In genomic region chr9:34987160-34988040, GRCh38 we compare ENCODE assay signal across 10 cellular contexts. TPM values are rescaled to one million over a fixed set of nuclear protein-coding genes. Genes with fewer than 3 reads are reported as not detected.
DNase-seq lines count a peak whose midpoint lies in the region; ATAC-seq, FAIRE-seq and TF ChIP-seq lines count a peak whose summit lies in the region.
"Had no signal": no experiment of that assay in that cellular context is flagged by ENCODE, and none has a peak within 500 bp of the region (broad histone marks: within the 10 kb centered on the region; RNA-seq: fewer than 3 reads in every experiment).

No MANE protein-coding gene starts in this region.

- peak; percentile 56 for DNase-seq in activated CD4-positive, alpha-beta T cell treated with anti-CD3 and anti-CD28 coated beads for 36 hours
- no peak for DNase-seq in activated CD4-positive, alpha-beta T cell treated with anti-CD3 and anti-CD28 coated beads, Interleukin-2, amount 50 U/mL, for 4 hours
- DNase-seq in NCI-H1417 (lab: John Stamatoyannopoulos, UW) (peak; percentile 70 to 86 (median 73)), cerebellar cortex (ENCODE audit: low spot score) (peak; percentile 3), GM19239 (ENCODE audit: insufficient read length, low spot score) (no peak), transverse colon (no peak)
- DNase-seq: cortex of kidney had no signal

- no peak for ATAC-seq in activated CD4-positive, alpha-beta T cell treated with anti-CD3 and anti-CD28 coated beads for 36 hours
- no peak for ATAC-seq in GM19455 (IDR thresholded peaks at IDR 0.05; ENCODE audit: unreplicated experiment)

- H3K4me1 ChIP-seq in neutrophil (ENCODE audit: control insufficient read depth in 1 of 2, insufficient read depth in 1 of 2, low read depth in 1 of 2, low read length in 1 of 2) (peaks cover 70 to 78% of the 10 kb centered on the region in 2 experiments), transverse colon (peaks cover 11 to 37% (median 23%) of the 10 kb centered on the region in 4 donors)

- H3K4me3 Mint-ChIP-seq in activated CD4-positive, alpha-beta T cell treated with anti-CD3 and anti-CD28 coated beads for 36 hours, result no peak overlapping the region

- no peaks in the 10 kb centered on the region for H3K9me3 Mint-ChIP-seq in activated CD4-positive, alpha-beta T cell treated with anti-CD3 and anti-CD28 coated beads for 36 hours (ENCODE audit: low read depth)

- intact Hi-C loops in activated CD4-positive, alpha-beta T cell treated with anti-CD3 and anti-CD28 coated beads for 36 hours (cut with DNase I, micrococcal nuclease), result loop anchor here in 1 of 2 experiments (2.0 to 5.0 kb wide), 6 partner anchors 285 to 1170 kb away; partner anchors contain the start of genes CCDC107, GALT, KIF24 and NUDT2
- intact Hi-C loops in transverse colon (cut with DNase I; ENCODE audit: low total_unique reads), result loop anchor here (10.0 kb wide), 1 partner anchor 83 kb away; no protein-coding TSS in a partner anchor

- H3K36me3 ChIP-seq in neutrophil (no peaks in the 10 kb centered on the region), transverse colon (no peaks in the 10 kb centered on the region)

- H3K27ac ChIP-seq in neutrophil, result peak overlapping the region; percentile 55
- H3K27ac ChIP-seq in transverse colon, result no peak overlapping the region

- POLR2A ChIA-PET in activated CD4-positive, alpha-beta T cell treated with anti-CD3 and anti-CD28 coated beads for 36 hours (lab: Charles Lee), result no interaction called here

- H3K27ac Mint-ChIP-seq in activated CD4-positive, alpha-beta T cell treated with anti-CD3 and anti-CD28 coated beads for 36 hours, result peak overlapping the region; percentile 59

- H3K9me3 ChIP-seq in neutrophil (no peaks in the 10 kb centered on the region), transverse colon (no peaks in the 10 kb centered on the region)

- peaks cover 84% of the 10 kb centered on the region for H3K4me1 Mint-ChIP-seq in activated CD4-positive, alpha-beta T cell treated with anti-CD3 and anti-CD28 coated beads for 36 hours

- no peak for FAIRE-seq in GM19239 (lab: Jason Lieb, UNC)

- TF ChIP-seq CTCF in neutrophil (IDR thresholded peaks at IDR 0.05) (no peak), transverse colon (IDR thresholded peaks at IDR 0.05) (no peak)

- CTCF ChIA-PET in activated CD4-positive, alpha-beta T cell treated with anti-CD3 and anti-CD28 coated beads for 36 hours (lab: Charles Lee), result interaction anchor here (0.6 to 2.3 kb wide), 5 partner anchors 10 to 904 kb away, joined by 3 to 5 read pairs (median 3); no protein-coding TSS in a partner anchor

- peaks cover 5% of the 10 kb centered on the region for H3K36me3 Mint-ChIP-seq in activated CD4-positive, alpha-beta T cell treated with anti-CD3 and anti-CD28 coated beads for 36 hours (ENCODE audit: low read depth)

- TF ChIP-seq POLR2A in transverse colon (IDR thresholded peaks at IDR 0.05), result no peak

- H3K27me3 ChIP-seq in neutrophil (peaks cover 53% of the 10 kb centered on the region), transverse colon (no peaks in the 10 kb centered on the region)

- H3K27me3 Mint-ChIP-seq in activated CD4-positive, alpha-beta T cell treated with anti-CD3 and anti-CD28 coated beads for 36 hours, result no peaks in the 10 kb centered on the region

- H3K4me3 ChIP-seq in neutrophil (ENCODE audit: low read depth in 1 of 2, low read length in 1 of 2), result no peak overlapping the region
- no peak overlapping the region for H3K4me3 ChIP-seq in transverse colon

- in situ Hi-C loops in transverse colon (cut with MboI; ENCODE audit: low pct_ligation_motif_present in 1 of 4, low pct_unique_long_range_greater_than_20kb in 1 of 4, low sequenced_read_pairs in 3 of 4), result loop anchor here in 2 of 4 donors (25.0 kb wide), 2 partner anchors 100 to 700 kb away; partner anchors contain the start of gene TPM2 (in 1 of the 2)

- 57% methylated on average over 7 of the region's 7 CpGs; no CpG with 5 or more reads in 1 of the 2 donors for WGBS in transverse colon (ENCODE audit: low coverage in 1 of 2), 2 donors

- no peak for TF ChIP-seq EP300 in transverse colon (IDR thresholded peaks at IDR 0.05; ENCODE audit: low read depth)

RNA-seq across cellular contexts. Expression of gene DNAJB5, which starts 2.1 kb away (rescaled TPM):
- 10 to 100 TPM; 10.3 to 11.3 TPM for total RNA-seq in activated CD4-positive, alpha-beta T cell treated with anti-CD3 and anti-CD28 coated beads for 36 hours
- 10 to 100 TPM in 2 of 4 donors, 1 to 10 TPM in 2; 4.1 to 22.5 (median 10.2) TPM for total RNA-seq in transverse colon

RNA-seq across cellular contexts. Expression of gene PHF24, which starts 29.3 kb away (rescaled TPM):
- under 1 TPM; 0.09 to 0.18 TPM for total RNA-seq in activated CD4-positive, alpha-beta T cell treated with anti-CD3 and anti-CD28 coated beads for 36 hours
- total RNA-seq in transverse colon, result under 1 TPM in 2 of 4 donors, not detected in 2; 0.16 to 0.27 TPM
- total RNA-seq: myocyte had no signal

Comparison
In these comparisons a context has a peak if more than half of its experiments do, and no peak if none do; other contexts are left out.
1. DNase-seq: peak in activated CD4-positive, alpha-beta T cell treated with anti-CD3 and anti-CD28 coated beads for 36 hours (single experiment), NCI-H1417 (3 of 3) and cerebellar cortex (single experiment); none in activated CD4-positive, alpha-beta T cell treated with anti-CD3 and anti-CD28 coated beads, Interleukin-2, amount 50 U/mL, for 4 hours (0 of 2), GM19239 (single experiment) and transverse colon (single experiment).